ENCODE assay signal across 15 cellular contexts in the genomic region with DNA sequence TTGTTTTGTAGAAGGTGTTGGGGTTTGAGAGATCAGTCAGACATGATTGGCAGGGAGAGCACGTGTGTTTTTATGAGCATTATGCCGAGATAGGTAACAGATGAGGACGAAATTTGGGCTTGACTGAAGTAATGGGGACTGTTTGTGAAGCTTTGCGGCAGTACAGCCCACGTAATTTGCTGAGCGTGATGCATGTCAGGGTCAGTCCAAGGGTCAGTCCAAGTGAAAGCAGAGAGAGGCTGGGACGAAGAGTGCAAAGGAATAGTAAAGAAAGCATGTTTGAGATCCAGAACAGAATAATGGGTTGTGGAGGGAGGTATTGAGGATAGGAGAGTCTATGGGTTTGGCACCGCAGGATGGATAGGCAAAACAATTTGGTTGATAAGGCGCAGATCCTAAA. TPM values are rescaled to one million over a fixed set of nuclear protein-coding genes. Genes with fewer than 3 reads are reported as not detected.
"Had no signal": no experiment of that assay in that cellular context is flagged by ENCODE, and none has a peak within 500 bp of the region (broad histone marks: within the 10 kb centered on the region; RNA-seq: fewer than 3 reads in every experiment).

No MANE protein-coding gene starts in this region.

RNA-seq across cellular contexts. Expression of a gene that starts 17.7 kb away (rescaled TPM):
- total RNA-seq: activated B cell treated with CpG ODN at 0.5 μM for 24 hours; activated CD4-positive, alpha-beta memory T cell treated with anti-CD3 and anti-CD28 coated beads for 36 hours; activated CD4-positive, alpha-beta memory T cell treated with anti-CD3 and anti-CD28 coated beads, Interleukin-2, amount 10 ng/mL, durations not matched to agents 7 days and 5 days; activated CD4-positive, alpha-beta T cell treated with anti-CD3 and anti-CD28 coated beads for 36 hours; activated CD4-positive, alpha-beta T cell treated with anti-CD3 and anti-CD28 coated beads, Interleukin-2, amount 10 ng/mL, durations not matched to agents 24 days and 14 days; activated CD4-positive, alpha-beta T cell treated with anti-CD3 and anti-CD28 coated beads, Interleukin-2, amount 10 ng/mL, durations not matched to agents 7 days and 5 days; activated CD8-positive, alpha-beta memory T cell treated with anti-CD3 and anti-CD28 coated beads for 36 hours; activated CD8-positive, alpha-beta memory T cell treated with anti-CD3 and anti-CD28 coated beads, Interleukin-2, amount 10 ng/mL, durations not matched to agents 7 days and 5 days; activated CD8-positive, alpha-beta T cell treated with anti-CD3 and anti-CD28 coated beads for 36 hours; activated CD8-positive, alpha-beta T cell treated with anti-CD3 and anti-CD28 coated beads, Interleukin-2, amount 10 ng/mL, durations not matched to agents 7 days and 5 days; T-cell; T-helper 1 cell treated with Interleukin-12 subunit alpha and Interleukin-12 subunit beta and Interleukin-4 antibody, amounts not matched to agents 30 ng/mL and 1 ng/mL, for 36 hours; T-helper 17 cell; T-helper 2 cell treated with Interferon-gamma antibody and Interleukin-4, amounts not matched to agents 100 ng/mL and 5 ng/mL, for 36 hours; WTC11 had no signal

RNA-seq across cellular contexts. Expression of a gene that starts 34.2 kb away (rescaled TPM):
- total RNA-seq: activated B cell treated with CpG ODN at 0.5 μM for 24 hours; activated CD4-positive, alpha-beta memory T cell treated with anti-CD3 and anti-CD28 coated beads for 36 hours; activated CD4-positive, alpha-beta memory T cell treated with anti-CD3 and anti-CD28 coated beads, Interleukin-2, amount 10 ng/mL, durations not matched to agents 7 days and 5 days; activated CD4-positive, alpha-beta T cell treated with anti-CD3 and anti-CD28 coated beads for 36 hours; activated CD4-positive, alpha-beta T cell treated with anti-CD3 and anti-CD28 coated beads, Interleukin-2, amount 10 ng/mL, durations not matched to agents 24 days and 14 days; activated CD4-positive, alpha-beta T cell treated with anti-CD3 and anti-CD28 coated beads, Interleukin-2, amount 10 ng/mL, durations not matched to agents 7 days and 5 days; activated CD8-positive, alpha-beta memory T cell treated with anti-CD3 and anti-CD28 coated beads for 36 hours; activated CD8-positive, alpha-beta memory T cell treated with anti-CD3 and anti-CD28 coated beads, Interleukin-2, amount 10 ng/mL, durations not matched to agents 7 days and 5 days; activated CD8-positive, alpha-beta T cell treated with anti-CD3 and anti-CD28 coated beads for 36 hours; activated CD8-positive, alpha-beta T cell treated with anti-CD3 and anti-CD28 coated beads, Interleukin-2, amount 10 ng/mL, durations not matched to agents 7 days and 5 days; T-cell; T-helper 1 cell treated with Interleukin-12 subunit alpha and Interleukin-12 subunit beta and Interleukin-4 antibody, amounts not matched to agents 30 ng/mL and 1 ng/mL, for 36 hours; T-helper 17 cell; T-helper 2 cell treated with Interferon-gamma antibody and Interleukin-4, amounts not matched to agents 100 ng/mL and 5 ng/mL, for 36 hours had no signal
